In the genomic region with DNA sequence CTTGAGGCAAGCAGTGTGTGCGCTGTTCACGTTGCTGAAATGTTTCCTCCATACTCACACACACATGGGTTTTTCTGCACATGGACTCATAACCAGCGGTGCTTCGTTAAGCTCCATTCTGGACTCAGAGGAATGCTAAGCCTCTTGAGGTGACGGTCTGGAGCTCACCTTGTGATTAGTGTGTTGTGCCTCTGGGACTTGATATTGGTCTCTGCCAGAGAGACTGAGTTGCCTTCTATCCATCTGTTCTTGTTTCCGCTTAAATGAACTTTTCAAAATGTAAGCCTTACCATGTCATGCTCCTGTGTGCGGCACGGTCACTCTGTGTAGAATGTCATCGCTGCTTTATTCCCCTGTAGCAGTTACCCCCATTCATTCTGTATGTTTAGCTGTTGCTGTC, we compare ENCODE assay signal across 21 cellular contexts. TPM values are rescaled to one million over a fixed set of nuclear protein-coding genes. Genes with fewer than 3 reads are reported as not detected.
DNase-seq lines count a peak whose midpoint lies in the region; ATAC-seq and TF ChIP-seq lines count a peak whose summit lies in the region.
"Had no signal": no experiment of that assay in that cellular context is flagged by ENCODE, and none has a peak within 500 bp of the region (broad histone marks: within the 10 kb centered on the region; RNA-seq: fewer than 3 reads in every experiment).

No MANE protein-coding gene starts in this region.

- peaks cover 14 to 19% of the 10 kb centered on the region in 2 donors for H3K36me3 Mint-ChIP-seq in activated T-cell treated with anti-CD3 and anti-CD28 coated beads, Interleukin-2, amount 50 U/mL, for 72 hours (ENCODE audit: insufficient read depth in 2 of 2)
- H3K36me3 Mint-ChIP-seq in immature natural killer cell = peaks cover 11 to 23% (median 21%) of the 10 kb centered on the region in 3 donors
- H3K36me3 Mint-ChIP-seq in stimulated activated naive B cell treated with anti-CD40 and anti-IgM and Interleukin-4, amounts not matched to agents 10 μg/mL and 1 μg/mL and 100 μg/mL, for 72 hours = peaks cover 28 to 51% of the 10 kb centered on the region in 2 donors

- intact Hi-C loops in IMR-90 (cut with micrococcal nuclease) = no loop called here

- no peak overlapping the region for H2BK20ac ChIP-seq in IMR-90 (ENCODE audit: low read depth, low read length)

- no peak for TF ChIP-seq CTCF in IMR-90 (conservative IDR thresholded peaks at IDR 0.05; ENCODE audit: low read depth, low read length)
- TF ChIP-seq CTCF in WERI-Rb-1 (IDR thresholded peaks at IDR 0.05; ENCODE audit: low read depth, low read length) = no peak

- no TSS peak for BruUV-seq in IMR-90 (replicated peaks; lab: Mats Ljungman, UMichigan)

- dilution Hi-C loops in IMR-90 (cut with HindIII; ENCODE audit: low sequenced_read_pairs, unreplicated experiment) = no loop called here

- peaks cover 46 to 66% of the 10 kb centered on the region in 2 experiments for H3K79me1 ChIP-seq in IMR-90 (ENCODE audit: low read depth in 1 of 2, low read length in 2 of 2)

- peaks cover 5% of the 10 kb centered on the region for H3K4me1 Mint-ChIP-seq in activated T-cell treated with anti-CD3 and anti-CD28 coated beads, Interleukin-2, amount 50 U/mL, for 72 hours (ENCODE audit: low read depth)
- H3K4me1 Mint-ChIP-seq in immature natural killer cell = peaks cover 11 to 37% of the 10 kb centered on the region in 2 donors
- H3K4me1 Mint-ChIP-seq in stimulated activated naive B cell treated with anti-CD40 and anti-IgM and Interleukin-4, amounts not matched to agents 10 μg/mL and 1 μg/mL and 100 μg/mL, for 72 hours = peaks cover 5% of the 10 kb centered on the region in 2 donors

- no peak overlapping the region for H3K4me3 ChIP-seq in IMR-90 (ENCODE audit: insufficient read depth, low read depth, low read length)
- peak overlapping the region; percentile 1; the same call in 1 of the 2 replicates for H3K4me3 ChIP-seq in WERI-Rb-1 (ENCODE audit: low read depth, low read length)
- H3K4me3 ChIP-seq: gastroesophageal sphincter, hepatocyte, mucosa of descending colon had no signal

- H3K9ac ChIP-seq in IMR-90 (ENCODE audit: low read depth, low read length) = no peak overlapping the region

- H2AFZ ChIP-seq in IMR-90 (replicated peaks; ENCODE audit: low read length, poor library complexity) = no peak overlapping the region
- H2AFZ ChIP-seq: hepatocyte had no signal

- H3K56ac ChIP-seq in IMR-90 (ENCODE audit: extremely low read depth, insufficient read depth, low read length) = no peak overlapping the region

- DNase-seq in activated T-cell treated with anti-CD3 and anti-CD28 coated beads, Interleukin-2, amount 50 U/mL, for 72 hours = no peak
- no peak for DNase-seq in activated T-cell treated with anti-CD3 and anti-CD28 coated beads, Interleukin-2, amount 50 U/mL, for 1 hour
- no peak for DNase-seq in IMR-90
- DNase-seq in WERI-Rb-1 = peak; percentile 80
- DNase-seq in immature natural killer cell = no peak
- no peak for DNase-seq in SIG-M5 treated with dmso at 0.1 percent for 504 hours (lab: John Stamatoyannopoulos, UW; ENCODE audit: unreplicated experiment)
- no peak for DNase-seq in stimulated activated naive B cell treated with anti-CD40 and anti-IgM and Interleukin-4, amounts not matched to agents 10 μg/mL and 1 μg/mL and 100 μg/mL, for 72 hours
- DNase-seq: Calu3; mucosa of descending colon; NCI-H187; NCI-H526 treated with DMSO at 0.1 percent for 48 hours; SHP77 treated with DMSO at 0.1 percent for 48 hours; small intestine; stimulated activated naive CD8-positive, alpha-beta T cell treated with anti-CD3 and anti-CD28 coated beads, Interleukin-15, Interleukin-2, amounts not matched to agents 100 U/mL and 50 U/mL, for 24 hours had no signal

- no peak for ATAC-seq in activated T-cell treated with anti-CD3 and anti-CD28 coated beads, Interleukin-2, amount 50 U/mL, for 72 hours (replicated peaks in 1 of 2)
- ATAC-seq in IMR-90 (ENCODE audit: low read depth) = no peak
- no peak for ATAC-seq in stimulated activated naive B cell treated with anti-CD40 and anti-IgM and Interleukin-4, amounts not matched to agents 10 μg/mL and 1 μg/mL and 100 μg/mL, for 72 hours (replicated peaks)
- no peak for ATAC-seq in HG02852 (IDR thresholded peaks at IDR 0.05; ENCODE audit: unreplicated experiment)
- ATAC-seq: gastroesophageal sphincter; mucosa of descending colon; Panc1; stimulated activated naive CD8-positive, alpha-beta T cell treated with anti-CD3 and anti-CD28 coated beads, Interleukin-15, Interleukin-2, amounts not matched to agents 100 U/mL and 50 U/mL, for 24 hours had no signal

- TF ChIP-seq POLR2A in IMR-90 (IDR thresholded peaks at IDR 0.05; ENCODE audit: low read depth, low read length) = no peak

- H4K5ac ChIP-seq in IMR-90 (ENCODE audit: low read depth, low read length) = no peak overlapping the region

- H3K9me1 ChIP-seq in IMR-90 (ENCODE audit: insufficient read depth, low read length) = peaks cover 11% of the 10 kb centered on the region

- H3K36me3 ChIP-seq in IMR-90 (ENCODE audit: control insufficient read depth, insufficient read depth, low read length) = peaks cover 25% of the 10 kb centered on the region
- H3K36me3 ChIP-seq in WERI-Rb-1 = peaks cover 65% of the 10 kb centered on the region

- POLR2A ChIA-PET in IMR-90 (lab: Charles Lee; ENCODE audit: unreplicated experiment) = no interaction called here

- 0 out of 2 replicates have a peak overlapping the region, but pooled peaks have one; percentile 34 for H3K4ac ChIP-seq in IMR-90 (ENCODE audit: low read depth, low read length)

- H3K18ac ChIP-seq in IMR-90 (ENCODE audit: low read depth, low read length) = no peak overlapping the region

- no peak for TF ChIP-seq RAD21 in IMR-90 (IDR thresholded peaks at IDR 0.05; ENCODE audit: low read length)

- H4K91ac ChIP-seq in IMR-90 (ENCODE audit: insufficient read depth, low read depth, low read length) = no peak overlapping the region

- H3K27ac ChIP-seq in IMR-90 (ENCODE audit: insufficient read depth, low read length) (no peak overlapping the region), WERI-Rb-1 (peak overlapping the region; percentile 90)
- H3K27ac ChIP-seq: gastroesophageal sphincter, hepatocyte had no signal

- no peaks in the 10 kb centered on the region for H3K27me3 ChIP-seq in IMR-90 (ENCODE audit: control insufficient read depth, insufficient read depth, low read length)
- H3K27me3 ChIP-seq in WERI-Rb-1 (ENCODE audit: insufficient read depth, low read depth, severe bottlenecking) = no peaks in the 10 kb centered on the region
- H3K27me3 ChIP-seq: gastroesophageal sphincter, hepatocyte had no signal

- no peak overlapping the region for H3K4me3 Mint-ChIP-seq in activated T-cell treated with anti-CD3 and anti-CD28 coated beads, Interleukin-2, amount 50 U/mL, for 72 hours
- no peak overlapping the region for H3K4me3 Mint-ChIP-seq in immature natural killer cell
- no peak overlapping the region for H3K4me3 Mint-ChIP-seq in stimulated activated naive B cell treated with anti-CD40 and anti-IgM and Interleukin-4, amounts not matched to agents 10 μg/mL and 1 μg/mL and 100 μg/mL, for 72 hours
- H3K4me3 Mint-ChIP-seq: CD14-positive monocyte; nephron; T-helper 2 cell treated with Interferon-gamma antibody and Interleukin-4, amounts not matched to agents 5 μg/mL and 100 μg/mL, for 36 hours had no signal

- H2AK9ac ChIP-seq in IMR-90 (replicated peaks; ENCODE audit: low read depth, low read length, poor library complexity) = peak overlapping the region; percentile 62

- H3K27me3 Mint-ChIP-seq in activated T-cell treated with anti-CD3 and anti-CD28 coated beads, Interleukin-2, amount 50 U/mL, for 72 hours (ENCODE audit: low read depth) = no peaks in the 10 kb centered on the region
- peaks cover 0 to 2% (median 1%) of the 10 kb centered on the region in 3 donors for H3K27me3 Mint-ChIP-seq in immature natural killer cell (ENCODE audit: low read depth in 3 of 3)
- H3K27me3 Mint-ChIP-seq in stimulated activated naive B cell treated with anti-CD40 and anti-IgM and Interleukin-4, amounts not matched to agents 10 μg/mL and 1 μg/mL and 100 μg/mL, for 72 hours = no peaks in the 10 kb centered on the region

- H3K4me2 ChIP-seq in IMR-90 (ENCODE audit: low read depth, low read length) = no peak overlapping the region
- H3K4me2 ChIP-seq: hepatocyte had no signal

- WGBS in IMR-90 (ENCODE audit: extremely low coverage in 2 of 2, insufficient read length in 1 of 2), 2 experiments = 100% methylated on average over 1 of the region's 9 CpGs; no CpG with 5 or more reads in 1 of the 2 experiments

- no peak overlapping the region for H2BK120ac ChIP-seq in IMR-90 (ENCODE audit: low read depth, low read length)

- no peaks in the 10 kb centered on the region for H3K9me3 ChIP-seq in IMR-90 (ENCODE audit: control insufficient read depth, insufficient read depth, low read length)
- no peaks in the 10 kb centered on the region for H3K9me3 ChIP-seq in WERI-Rb-1 (ENCODE audit: severe bottlenecking)
- H3K9me3 ChIP-seq: gastroesophageal sphincter, mucosa of descending colon had no signal

- H3K23ac ChIP-seq in IMR-90 (ENCODE audit: low read depth, low read length) = no peak overlapping the region

- no peak overlapping the region; the same call in 1 of the 2 replicates for H2AK5ac ChIP-seq in IMR-90 (ENCODE audit: low read depth, low read length)

- no peaks in the 10 kb centered on the region for H3K9me3 Mint-ChIP-seq in activated T-cell treated with anti-CD3 and anti-CD28 coated beads, Interleukin-2, amount 50 U/mL, for 72 hours
- H3K9me3 Mint-ChIP-seq in immature natural killer cell = no peaks in the 10 kb centered on the region
- H3K9me3 Mint-ChIP-seq in stimulated activated naive B cell treated with anti-CD40 and anti-IgM and Interleukin-4, amounts not matched to agents 10 μg/mL and 1 μg/mL and 100 μg/mL, for 72 hours = no peaks in the 10 kb centered on the region
- H3K9me3 Mint-ChIP-seq: nephron; T-helper 2 cell treated with Interferon-gamma antibody and Interleukin-4, amounts not matched to agents 5 μg/mL and 100 μg/mL, for 36 hours had no signal

- peaks cover 6% of the 10 kb centered on the region for H3K4me1 ChIP-seq in IMR-90 (ENCODE audit: control insufficient read depth, insufficient read depth, low read length)

- no peak overlapping the region for H2BK5ac ChIP-seq in IMR-90 (ENCODE audit: low read depth, low read length, poor library complexity, severe bottlenecking)

- 0 out of 2 replicates have a peak overlapping the region, but pooled peaks have one; percentile 45 for H3K14ac ChIP-seq in IMR-90 (replicated peaks; ENCODE audit: low read depth, low read length)

- H4K8ac ChIP-seq in IMR-90 (ENCODE audit: low read depth in 2 of 2, low read length in 2 of 2) = no peak overlapping the region; a peak in 1 of 4 replicates

- peaks cover 13% of the 10 kb centered on the region; the same call in 1 of the 2 replicates for H4K20me1 ChIP-seq in IMR-90 (ENCODE audit: insufficient read depth, low read length)

- in situ Hi-C loops in IMR-90 (cut with MboI; ENCODE audit: low sequenced_read_pairs) = no loop called here

- H2BK15ac ChIP-seq in IMR-90 (ENCODE audit: low read depth, low read length) = no peak overlapping the region; the same call in 2 of the 3 replicates

- H3K27ac Mint-ChIP-seq in activated T-cell treated with anti-CD3 and anti-CD28 coated beads, Interleukin-2, amount 50 U/mL, for 72 hours = peak overlapping the region; percentile 80
- H3K27ac Mint-ChIP-seq in immature natural killer cell = peak overlapping the region in 5 of 6 donors; percentile 6 to 66 (median 55)
- no peak overlapping the region for H3K27ac Mint-ChIP-seq in stimulated activated naive B cell treated with anti-CD40 and anti-IgM and Interleukin-4, amounts not matched to agents 10 μg/mL and 1 μg/mL and 100 μg/mL, for 72 hours
- H3K27ac Mint-ChIP-seq: nephron; T-helper 2 cell treated with Interferon-gamma antibody and Interleukin-4, amounts not matched to agents 5 μg/mL and 100 μg/mL, for 36 hours had no signal

- CTCF ChIA-PET in IMR-90 (lab: Yijun Ruan, JAX) = interaction anchor here (0.6 kb wide), 1 partner anchor 169 kb away, joined by 5 read pairs; no protein-coding TSS in a partner anchor

RNA-seq across cellular contexts. Expression of gene ADD1, which starts 42.5 kb away (rescaled TPM):
- total RNA-seq in activated T-cell treated with anti-CD3 and anti-CD28 coated beads, Interleukin-2, amount 50 U/mL, for 72 hours = 100 to 1,000 TPM; 281 to 282 TPM
- total RNA-seq in IMR-90 (2012; rRNA removed) = 117 and 122 TPM in 2 replicates
- polyA plus RNA-seq in IMR-90 (2012; rRNA removed) (190 and 215 TPM in 2 replicates), immature natural killer cell (100 to 1,000 TPM; 207 to 318 (median 314) TPM)
- polyA plus RNA-seq in IMR-90 (2012; cell fraction: cytosol; rRNA removed) = 170 and 354 TPM in 2 replicates
- 291 and 369 TPM in 2 replicates for polyA plus RNA-seq in IMR-90 (2012; cell fraction: nucleus; rRNA removed; ENCODE audit: low replicate concordance)
